In genomic region chr4:150207871-150208270, GRCh38 we compare ENCODE assay signal across 1 cellular context.
TF ChIP-seq lines count a peak whose summit lies in the region.

No MANE protein-coding gene starts in this region.

TF ChIP-seq in IMR-90, 13 proteins besides CTCF, POLR2A, EP300 and RAD21:
- TF ChIP-seq MAFK (IDR thresholded peaks at IDR 0.05; ENCODE audit: low read depth, low read length) (no peak), USF2 (IDR thresholded peaks at IDR 0.05; ENCODE audit: low read depth, low read length) (no peak), CEBPB (IDR thresholded peaks at IDR 0.05; ENCODE audit: low read depth, low read length) (no peak), CHD1 (IDR thresholded peaks at IDR 0.05; ENCODE audit: low read depth, low read length) (no peak), BHLHE40 (IDR thresholded peaks at IDR 0.05; ENCODE audit: low read depth, low read length) (no peak), MXI1 (IDR thresholded peaks at IDR 0.05; ENCODE audit: borderline replicate concordance, low read depth, low read length) (no peak), SMC3 (IDR thresholded peaks at IDR 0.05; ENCODE audit: low read depth, low read length) (no peak), FOS (IDR thresholded peaks at IDR 0.05; ENCODE audit: low read depth, low read length) (no peak), RFX5 (IDR thresholded peaks at IDR 0.05; ENCODE audit: low read depth, low read length) (no peak)
